Comparison of ENCODE assay signal across 23 cellular contexts in the genomic region with DNA sequence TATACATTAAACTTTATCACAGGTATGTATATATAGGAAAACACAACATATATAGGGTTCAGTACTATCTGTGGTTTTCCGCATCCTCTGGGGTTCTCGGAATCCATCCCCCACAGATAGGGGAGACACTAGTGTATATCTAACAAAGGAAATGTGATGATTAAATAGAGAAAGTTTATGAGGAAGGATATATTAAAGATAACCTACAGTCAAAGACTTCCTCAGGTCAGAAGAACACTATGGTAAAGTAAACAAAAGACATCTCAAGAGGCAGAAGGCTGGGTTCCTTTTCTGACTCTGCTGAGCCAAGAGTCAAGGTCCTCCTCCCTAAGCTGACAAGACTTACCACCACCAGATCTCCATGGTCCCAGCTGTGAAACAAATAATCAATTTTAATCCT. TPM values are rescaled to one million over a fixed set of nuclear protein-coding genes. Genes with fewer than 3 reads are reported as not detected.
DNase-seq lines count a peak whose midpoint lies in the region; ATAC-seq and TF ChIP-seq lines count a peak whose summit lies in the region.
"Had no signal": no experiment of that assay in that cellular context is flagged by ENCODE, and none has a peak within 500 bp of the region (broad histone marks: within the 10 kb centered on the region; RNA-seq: fewer than 3 reads in every experiment).

No MANE protein-coding gene starts in this region.

- intact Hi-C loops in naive thymus-derived CD4-positive, alpha-beta T cell (cut with micrococcal nuclease): loop anchor here in 1 of 2 donors (1.0 kb wide), 1 partner anchor 41 kb away; no protein-coding TSS in a partner anchor
- intact Hi-C loops in lower lobe of right lung (cut with DNase I): no loop called here

- no peaks in the 10 kb centered on the region for H3K36me3 ChIP-seq in CD8-positive, alpha-beta memory T cell (ENCODE audit: insufficient read depth, low read length)
- H3K36me3 ChIP-seq in Loucy (ENCODE audit: insufficient read depth, low read length) (peaks cover 28% of the 10 kb centered on the region; the same call in 1 of the 2 replicates), lower lobe of right lung (no peaks in the 10 kb centered on the region)
- no peaks in the 10 kb centered on the region for H3K36me3 ChIP-seq in naive thymus-derived CD4-positive, alpha-beta T cell (ENCODE audit: control insufficient read depth in 2 of 3, insufficient read depth in 3 of 3, low read length in 3 of 3)
- H3K36me3 ChIP-seq: transverse colon had no signal

- no peaks in the 10 kb centered on the region for H3K9me3 ChIP-seq in CD8-positive, alpha-beta memory T cell (ENCODE audit: low read length)
- no peaks in the 10 kb centered on the region for H3K9me3 ChIP-seq in Loucy (ENCODE audit: insufficient read depth, low read depth, low read length)
- H3K9me3 ChIP-seq in naive thymus-derived CD4-positive, alpha-beta T cell (ENCODE audit: control insufficient read depth in 2 of 3, low read length in 3 of 3): no peaks in the 10 kb centered on the region
- H3K9me3 ChIP-seq in lower lobe of right lung: no peaks in the 10 kb centered on the region
- H3K9me3 ChIP-seq: mucosa of descending colon, transverse colon had no signal

- peaks cover 0 to 31% (median 8%) of the 10 kb centered on the region in 3 donors for H3K36me3 Mint-ChIP-seq in CD8-positive, alpha-beta memory T cell
- peaks cover 51% of the 10 kb centered on the region for H3K36me3 Mint-ChIP-seq in activated T-helper 17 cell treated with anti-CD3 and anti-CD28 coated beads, Interleukin-2, amount 50 U/mL, for 72 hours (ENCODE audit: low read depth)
- H3K36me3 Mint-ChIP-seq in naive thymus-derived CD4-positive, alpha-beta T cell: peaks cover 7 to 33% (median 21%) of the 10 kb centered on the region in 5 donors

- H3K27ac Mint-ChIP-seq in CD8-positive, alpha-beta memory T cell: peak overlapping the region in 6 of 8 donors; percentile 54 to 85 (median 70)
- H3K27ac Mint-ChIP-seq in activated T-helper 17 cell treated with anti-CD3 and anti-CD28 coated beads, Interleukin-2, amount 50 U/mL, for 72 hours: peak overlapping the region; percentile 71
- H3K27ac Mint-ChIP-seq in naive thymus-derived CD4-positive, alpha-beta T cell: peak overlapping the region in 8 of 9 donors; percentile 37 to 79 (median 58)
- H3K27ac Mint-ChIP-seq: stimulated activated naive B cell treated with anti-CD40 and anti-IgM and Interleukin-4, amounts not matched to agents 10 μg/mL and 1 μg/mL and 100 μg/mL, for 72 hours had no signal

- no peaks in the 10 kb centered on the region for H3K9me3 Mint-ChIP-seq in CD8-positive, alpha-beta memory T cell
- no peaks in the 10 kb centered on the region for H3K9me3 Mint-ChIP-seq in activated T-helper 17 cell treated with anti-CD3 and anti-CD28 coated beads, Interleukin-2, amount 50 U/mL, for 72 hours
- H3K9me3 Mint-ChIP-seq in naive thymus-derived CD4-positive, alpha-beta T cell: peaks cover 0 to 2% (median 0%) of the 10 kb centered on the region in 11 donors
- H3K9me3 Mint-ChIP-seq: stimulated activated naive B cell treated with anti-CD40 and anti-IgM and Interleukin-4, amounts not matched to agents 10 μg/mL and 1 μg/mL and 100 μg/mL, for 72 hours had no signal

- peak overlapping the region; percentile 95 for H3K4me2 ChIP-seq in Loucy (ENCODE audit: low read depth, low read length, poor library complexity, severe bottlenecking)
- H3K4me2 ChIP-seq: KMS-11 had no signal

- H3K79me2 ChIP-seq in Loucy (ENCODE audit: insufficient read depth, low read length): peaks cover 100% of the 10 kb centered on the region

- no peak overlapping the region for H2AFZ ChIP-seq in Loucy (ENCODE audit: low read length)

- H3K4me3 Mint-ChIP-seq in CD8-positive, alpha-beta memory T cell: peak overlapping the region in 5 of 7 donors; percentile 38 to 63 (median 46)
- H3K4me3 Mint-ChIP-seq in activated T-helper 17 cell treated with anti-CD3 and anti-CD28 coated beads, Interleukin-2, amount 50 U/mL, for 72 hours: peak overlapping the region; percentile 57
- H3K4me3 Mint-ChIP-seq in naive thymus-derived CD4-positive, alpha-beta T cell: peak overlapping the region in 7 of 10 donors; percentile 29 to 74 (median 43)
- H3K4me3 Mint-ChIP-seq: stimulated activated naive B cell treated with anti-CD40 and anti-IgM and Interleukin-4, amounts not matched to agents 10 μg/mL and 1 μg/mL and 100 μg/mL, for 72 hours had no signal

- H3K27me3 ChIP-seq in CD8-positive, alpha-beta memory T cell (ENCODE audit: insufficient read depth, low read length, poor library complexity, severe bottlenecking): no peaks in the 10 kb centered on the region
- no peaks in the 10 kb centered on the region for H3K27me3 ChIP-seq in Loucy (ENCODE audit: insufficient read depth, low read length, poor library complexity, severe bottlenecking)
- H3K27me3 ChIP-seq in naive thymus-derived CD4-positive, alpha-beta T cell (ENCODE audit: control insufficient read depth in 2 of 2, insufficient read depth in 2 of 2, low read length in 2 of 2): no peaks in the 10 kb centered on the region
- H3K27me3 ChIP-seq in lower lobe of right lung (ENCODE audit: low read depth): no peaks in the 10 kb centered on the region
- H3K27me3 ChIP-seq: transverse colon had no signal

- H3K27ac ChIP-seq in CD8-positive, alpha-beta memory T cell (ENCODE audit: low read depth, low read length): no peak overlapping the region
- no peak overlapping the region for H3K27ac ChIP-seq in naive thymus-derived CD4-positive, alpha-beta T cell (ENCODE audit: low read depth, low read length)
- H3K27ac ChIP-seq in lower lobe of right lung: no peak overlapping the region
- H3K27ac ChIP-seq: KMS-11, transverse colon had no signal

- H4K20me1 ChIP-seq in Loucy (ENCODE audit: insufficient read depth, low read length, poor library complexity, severe bottlenecking): peaks cover 82% of the 10 kb centered on the region

- ATAC-seq in activated T-helper 17 cell treated with anti-CD3 and anti-CD28 coated beads, Interleukin-2, amount 50 U/mL, for 72 hours (replicated peaks): peak; percentile 37
- ATAC-seq in naive thymus-derived CD4-positive, alpha-beta T cell: peak; percentile 36
- ATAC-seq in lower lobe of right lung: no peak
- ATAC-seq: left lobe of liver; mucosa of descending colon; right cardiac atrium; SK-N-SH treated with all-trans-retinoic acid at 6 μM for 48 hours; stimulated activated naive B cell treated with anti-CD40 and anti-IgM and Interleukin-4, amounts not matched to agents 10 μg/mL and 1 μg/mL and 100 μg/mL, for 72 hours had no signal

- H3K4me1 Mint-ChIP-seq in CD8-positive, alpha-beta memory T cell: peaks cover 74 to 92% (median 91%) of the 10 kb centered on the region in 3 donors
- H3K4me1 Mint-ChIP-seq in activated T-helper 17 cell treated with anti-CD3 and anti-CD28 coated beads, Interleukin-2, amount 50 U/mL, for 72 hours: peaks cover 52% of the 10 kb centered on the region
- H3K4me1 Mint-ChIP-seq in naive thymus-derived CD4-positive, alpha-beta T cell: peaks cover 59 to 97% (median 84%) of the 10 kb centered on the region in 7 donors

- no peak for DNase-seq in CD8-positive, alpha-beta memory T cell
- DNase-seq in naive thymus-derived CD4-positive, alpha-beta T cell: no peak
- DNase-seq in lower lobe of right lung (no peak), SIG-M5 (lab: John Stamatoyannopoulos, UW) (no peak), nucleus accumbens (lab: John Stamatoyannopoulos, UW) (no peak)
- DNase-seq: activated CD4-positive, alpha-beta T cell treated with anti-CD3 and anti-CD28 coated beads, Interleukin-2, amount 50 U/mL, for 4 hours; activated effector memory CD4-positive, alpha-beta T cell treated with anti-CD3 and anti-CD28 coated beads, Interleukin-2, amount 50 U/mL, for 16 hours; AML-193; anterior cingulate cortex; head of caudate nucleus; mucosa of descending colon; NCI-H1092 treated with DMSO at 0.1 percent for 48 hours; NCI-H2081; NCI-H446 treated with DMSO at 0.1 percent for 48 hours; NK-92 treated with Interleukin-12 subunit alpha and Interleukin-12 subunit beta, amount 100 ng/mL, for 24 hours; right cardiac atrium; stimulated activated naive B cell treated with anti-CD40 and anti-IgM and Interleukin-4, amounts not matched to agents 10 μg/mL and 1 μg/mL and 100 μg/mL, for 72 hours; transverse colon had no signal

- peaks cover 70% of the 10 kb centered on the region for H3K4me1 ChIP-seq in CD8-positive, alpha-beta memory T cell (ENCODE audit: insufficient read depth, low read length)
- peaks cover 47% of the 10 kb centered on the region for H3K4me1 ChIP-seq in Loucy (ENCODE audit: insufficient read depth, low read length, poor library complexity, severe bottlenecking)
- peaks cover 27 to 36% of the 10 kb centered on the region in 2 donors for H3K4me1 ChIP-seq in naive thymus-derived CD4-positive, alpha-beta T cell (ENCODE audit: control insufficient read depth in 2 of 2, insufficient read depth in 2 of 2, low read length in 2 of 2)
- H3K4me1 ChIP-seq in lower lobe of right lung: peaks cover 31% of the 10 kb centered on the region

- POLR2A ChIA-PET in CD8-positive, alpha-beta memory T cell (lab: Charles Lee): interaction anchor here (0.8 kb wide), 1 partner anchor 10 kb away, joined by 3 read pairs; no protein-coding TSS in a partner anchor
- POLR2A ChIA-PET in naive thymus-derived CD4-positive, alpha-beta T cell (lab: Charles Lee): interaction anchor here (4.3 kb wide), 1 partner anchor 12 kb away, joined by 23 read pairs; a partner anchor contains a TSS

- no peak overlapping the region for H3K4me3 ChIP-seq in CD8-positive, alpha-beta memory T cell (ENCODE audit: low read length)
- H3K4me3 ChIP-seq in Loucy (ENCODE audit: low read length, poor library complexity, severe bottlenecking) (no peak overlapping the region), lower lobe of right lung (no peak overlapping the region)
- H3K4me3 ChIP-seq in naive thymus-derived CD4-positive, alpha-beta T cell (ENCODE audit: low read length): no peak overlapping the region
- H3K4me3 ChIP-seq: mucosa of descending colon, transverse colon had no signal

- CTCF ChIA-PET in CD8-positive, alpha-beta memory T cell (lab: Charles Lee): interaction anchor here (1.9 kb wide), 1 partner anchor 10 kb away, joined by 8 read pairs; no protein-coding TSS in a partner anchor
- CTCF ChIA-PET in naive thymus-derived CD4-positive, alpha-beta T cell (lab: Charles Lee): no interaction called here

- H3F3A ChIP-seq in Loucy (ENCODE audit: low read depth): no peaks in the 10 kb centered on the region

- no peaks in the 10 kb centered on the region for H3K9me2 ChIP-seq in Loucy (replicated peaks; ENCODE audit: low read depth, low read length)

- no peaks in the 10 kb centered on the region for H3K27me3 Mint-ChIP-seq in CD8-positive, alpha-beta memory T cell
- no peaks in the 10 kb centered on the region for H3K27me3 Mint-ChIP-seq in activated T-helper 17 cell treated with anti-CD3 and anti-CD28 coated beads, Interleukin-2, amount 50 U/mL, for 72 hours
- no peaks in the 10 kb centered on the region for H3K27me3 Mint-ChIP-seq in naive thymus-derived CD4-positive, alpha-beta T cell
- H3K27me3 Mint-ChIP-seq: stimulated activated naive B cell treated with anti-CD40 and anti-IgM and Interleukin-4, amounts not matched to agents 10 μg/mL and 1 μg/mL and 100 μg/mL, for 72 hours had no signal

- no peak overlapping the region for H3K9ac ChIP-seq in Loucy (ENCODE audit: low read depth, low read length, poor library complexity, severe bottlenecking)
- H3K9ac ChIP-seq: KMS-11 had no signal

- no peak for TF ChIP-seq CTCF in Loucy (conservative IDR thresholded peaks at IDR 0.05; ENCODE audit: low read length)
- TF ChIP-seq CTCF in lower lobe of right lung (IDR thresholded peaks at IDR 0.05): no peak

RNA-seq across cellular contexts. Expression of a gene that starts 12.1 kb away (rescaled TPM):
- 10 to 100 TPM; 51.5 to 51.6 TPM for total RNA-seq in CD8-positive, alpha-beta memory T cell
- 7.5 TPM for polyA plus RNA-seq in CD8-positive, alpha-beta memory T cell
- total RNA-seq in activated T-helper 17 cell treated with anti-CD3 and anti-CD28 coated beads, Interleukin-2, amount 50 U/mL, for 72 hours: 10 to 100 TPM; 40.8 to 41.6 TPM
- total RNA-seq in naive thymus-derived CD4-positive, alpha-beta T cell: 10 to 100 TPM; 47.3 to 91.4 (median 75.4) TPM
- polyA plus RNA-seq in naive thymus-derived CD4-positive, alpha-beta T cell: 10 to 100 TPM in 1 of 2 donors, 1 to 10 TPM in 1; 4.7 to 10.3 TPM
- total RNA-seq in lower lobe of right lung: 37.6 TPM

Comparison
In these comparisons a context has a peak if more than half of its experiments do, and no peak if none do; other contexts are left out.
1. ATAC-seq: peak in activated T-helper 17 cell treated with anti-CD3 and anti-CD28 coated beads, Interleukin-2, amount 50 U/mL, for 72 hours (single experiment) and naive thymus-derived CD4-positive, alpha-beta T cell (single experiment); none in lower lobe of right lung (0 of 2).
2. Peak in every context shown above with its lines, with median percentiles within 50 percentile points of each other: H3K27ac Mint-ChIP-seq and H3K4me3 Mint-ChIP-seq.